10 cellular contexts compared by ENCODE assay signal in the genomic region with DNA sequence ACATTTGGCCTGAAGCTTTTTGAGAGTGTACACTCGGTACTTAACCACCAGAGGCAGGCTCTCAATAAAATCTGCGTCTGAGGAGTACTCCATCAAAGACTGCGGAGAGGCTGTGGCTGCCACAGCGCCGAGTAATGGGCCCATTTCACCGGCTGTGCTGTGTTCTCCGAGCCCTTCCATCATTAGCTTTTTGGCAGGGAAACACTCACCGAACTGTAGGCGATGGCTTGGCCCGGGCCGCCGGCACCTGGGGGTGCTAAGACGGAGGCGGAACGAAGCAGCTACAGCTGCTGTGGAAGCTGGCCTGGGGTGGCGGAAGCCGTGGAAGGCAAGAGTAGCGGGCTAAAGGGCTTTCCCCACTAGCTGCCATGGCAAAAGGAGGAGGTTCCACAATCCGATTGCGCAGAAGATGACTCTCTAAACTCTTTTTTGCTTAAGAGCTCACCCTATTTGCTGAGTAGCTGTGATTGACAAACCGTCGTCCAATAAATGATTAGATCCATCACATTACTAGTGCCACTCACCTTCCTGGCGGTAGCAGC. TPM values are rescaled to one million over a fixed set of nuclear protein-coding genes. Genes with fewer than 3 reads are reported as not detected.
DNase-seq lines count a peak whose midpoint lies in the region; ATAC-seq lines count a peak whose summit lies in the region.
"Had no signal": no experiment of that assay in that cellular context is flagged by ENCODE, and none has a peak within 500 bp of the region (broad histone marks: within the 10 kb centered on the region; RNA-seq: fewer than 3 reads in every experiment).

No MANE protein-coding gene starts in this region.

- ATAC-seq in stimulated activated naive CD8-positive, alpha-beta T cell treated with anti-CD3 and anti-CD28 coated beads, Interleukin-15, amount 100 ng/mL, for 72 hours: peak; percentile 63
- ATAC-seq in GM18867 (IDR thresholded peaks at IDR 0.05; ENCODE audit: unreplicated experiment): no peak
- ATAC-seq: foreskin keratinocyte had no signal

- no peak overlapping the region for H3K27ac ChIP-seq in effector memory CD4-positive, alpha-beta T cell (ENCODE audit: insufficient read depth, low read length, poor library complexity, severe bottlenecking)
- H3K27ac ChIP-seq: foreskin keratinocyte had no signal

- no peaks in the 10 kb centered on the region for H3K36me3 ChIP-seq in effector memory CD4-positive, alpha-beta T cell (ENCODE audit: control insufficient read depth, insufficient read depth, low read length)

- CTCF ChIA-PET in activated naive CD4-positive, alpha-beta T cell treated with anti-CD3 and anti-CD28 coated beads for 36 hours (lab: Charles Lee): no interaction called here
- CTCF ChIA-PET in activated naive CD4-positive, alpha-beta T cell treated with anti-CD3 and anti-CD28 coated beads, Interleukin-2, amount 10 ng/mL, durations not matched to agents 7 days and 5 days (lab: Charles Lee): no interaction called here

- DNase-seq in activated naive CD4-positive, alpha-beta T cell treated with anti-CD3 and anti-CD28 coated beads for 36 hours: peak; percentile 6
- DNase-seq in activated naive CD4-positive, alpha-beta T cell treated with anti-CD3 and anti-CD28 coated beads, Interleukin-2, amount 10 ng/mL, durations not matched to agents 7 days and 5 days: no peak
- peak; percentile 1 to 2 for DNase-seq in activated CD4-positive, alpha-beta T cell treated with anti-CD3 and anti-CD28 coated beads, Interleukin-2, amount 50 U/mL, for 48 hours
- DNase-seq in stimulated activated naive CD8-positive, alpha-beta T cell treated with anti-CD3 and anti-CD28 coated beads, Interleukin-15, amount 100 ng/mL, for 72 hours: peak; percentile 5 to 10
- no peak for DNase-seq in effector memory CD4-positive, alpha-beta T cell
- no peak for DNase-seq in SKM-1 treated with dmso at 0.1 percent for 144 hours (lab: John Stamatoyannopoulos, UW; ENCODE audit: unreplicated experiment)

- no peaks in the 10 kb centered on the region for H3K36me3 Mint-ChIP-seq in activated naive CD4-positive, alpha-beta T cell treated with anti-CD3 and anti-CD28 coated beads for 36 hours (ENCODE audit: low read depth)
- no peaks in the 10 kb centered on the region for H3K36me3 Mint-ChIP-seq in activated naive CD4-positive, alpha-beta T cell treated with anti-CD3 and anti-CD28 coated beads, Interleukin-2, amount 10 ng/mL, durations not matched to agents 7 days and 5 days

- H3K4me1 Mint-ChIP-seq in activated naive CD4-positive, alpha-beta T cell treated with anti-CD3 and anti-CD28 coated beads for 36 hours (ENCODE audit: low read depth): no peaks in the 10 kb centered on the region
- H3K4me1 Mint-ChIP-seq in activated naive CD4-positive, alpha-beta T cell treated with anti-CD3 and anti-CD28 coated beads, Interleukin-2, amount 10 ng/mL, durations not matched to agents 7 days and 5 days: no peaks in the 10 kb centered on the region
- no peaks in the 10 kb centered on the region for H3K4me1 Mint-ChIP-seq in stimulated activated naive CD8-positive, alpha-beta T cell treated with anti-CD3 and anti-CD28 coated beads, Interleukin-15, amount 100 ng/mL, for 72 hours

- H3K27me3 ChIP-seq in effector memory CD4-positive, alpha-beta T cell (replicated peaks; ENCODE audit: control insufficient read depth, insufficient read depth, low read length, poor library complexity, severe bottlenecking): no peaks in the 10 kb centered on the region
- H3K27me3 ChIP-seq: foreskin keratinocyte had no signal

- intact Hi-C loops in activated naive CD4-positive, alpha-beta T cell treated with anti-CD3 and anti-CD28 coated beads for 36 hours (cut with micrococcal nuclease): no loop called here

- H3K27me3 Mint-ChIP-seq in activated naive CD4-positive, alpha-beta T cell treated with anti-CD3 and anti-CD28 coated beads for 36 hours (ENCODE audit: low read depth): peaks cover 5% of the 10 kb centered on the region
- no peaks in the 10 kb centered on the region for H3K27me3 Mint-ChIP-seq in activated naive CD4-positive, alpha-beta T cell treated with anti-CD3 and anti-CD28 coated beads, Interleukin-2, amount 10 ng/mL, durations not matched to agents 7 days and 5 days
- peaks cover 17% of the 10 kb centered on the region for H3K27me3 Mint-ChIP-seq in stimulated activated naive CD8-positive, alpha-beta T cell treated with anti-CD3 and anti-CD28 coated beads, Interleukin-15, amount 100 ng/mL, for 72 hours

- no peak overlapping the region for H3K27ac Mint-ChIP-seq in activated naive CD4-positive, alpha-beta T cell treated with anti-CD3 and anti-CD28 coated beads for 36 hours
- no peak overlapping the region for H3K27ac Mint-ChIP-seq in activated naive CD4-positive, alpha-beta T cell treated with anti-CD3 and anti-CD28 coated beads, Interleukin-2, amount 10 ng/mL, durations not matched to agents 7 days and 5 days
- H3K27ac Mint-ChIP-seq in stimulated activated naive CD8-positive, alpha-beta T cell treated with anti-CD3 and anti-CD28 coated beads, Interleukin-15, amount 100 ng/mL, for 72 hours: peak overlapping the region in 1 of 2 donors; percentile 61

- H3K9me3 Mint-ChIP-seq in activated naive CD4-positive, alpha-beta T cell treated with anti-CD3 and anti-CD28 coated beads for 36 hours: no peaks in the 10 kb centered on the region
- no peaks in the 10 kb centered on the region for H3K9me3 Mint-ChIP-seq in activated naive CD4-positive, alpha-beta T cell treated with anti-CD3 and anti-CD28 coated beads, Interleukin-2, amount 10 ng/mL, durations not matched to agents 7 days and 5 days
- no peaks in the 10 kb centered on the region for H3K9me3 Mint-ChIP-seq in stimulated activated naive CD8-positive, alpha-beta T cell treated with anti-CD3 and anti-CD28 coated beads, Interleukin-15, amount 100 ng/mL, for 72 hours

- H3K4me1 ChIP-seq in effector memory CD4-positive, alpha-beta T cell (ENCODE audit: control insufficient read depth, insufficient read depth, low read length, poor library complexity, severe bottlenecking): no peaks in the 10 kb centered on the region
- H3K4me1 ChIP-seq: foreskin keratinocyte had no signal

- peaks cover 9% of the 10 kb centered on the region for H3K9me3 ChIP-seq in iPS-18c (ENCODE audit: control insufficient read depth, insufficient read depth, low read length)
- H3K9me3 ChIP-seq in effector memory CD4-positive, alpha-beta T cell (ENCODE audit: control insufficient read depth, low read length): no peaks in the 10 kb centered on the region

- H3K4me3 Mint-ChIP-seq in activated naive CD4-positive, alpha-beta T cell treated with anti-CD3 and anti-CD28 coated beads for 36 hours: peak overlapping the region; percentile 40
- H3K4me3 Mint-ChIP-seq in activated naive CD4-positive, alpha-beta T cell treated with anti-CD3 and anti-CD28 coated beads, Interleukin-2, amount 10 ng/mL, durations not matched to agents 7 days and 5 days: no peak overlapping the region
- peak overlapping the region; percentile 6 to 56 for H3K4me3 Mint-ChIP-seq in stimulated activated naive CD8-positive, alpha-beta T cell treated with anti-CD3 and anti-CD28 coated beads, Interleukin-15, amount 100 ng/mL, for 72 hours

- peak overlapping the region; percentile 52 for H3K4me3 ChIP-seq in iPS-18c (ENCODE audit: insufficient read depth, low read depth, low read length)
- no peak overlapping the region for H3K4me3 ChIP-seq in effector memory CD4-positive, alpha-beta T cell (ENCODE audit: insufficient read depth, low read depth, low read length, poor library complexity, severe bottlenecking)

RNA-seq across cellular contexts. Expression of gene PABPC1L2A, which starts 48.5 kb away (rescaled TPM):
- total RNA-seq in activated naive CD4-positive, alpha-beta T cell treated with anti-CD3 and anti-CD28 coated beads for 36 hours: not detected
- total RNA-seq: foreskin keratinocyte, posterior vena cava had no signal

Comparison
In these comparisons a context has a peak if more than half of its experiments do, and no peak if none do; other contexts are left out.
1. DNase-seq: peak in activated naive CD4-positive, alpha-beta T cell treated with anti-CD3 and anti-CD28 coated beads for 36 hours (single experiment), activated CD4-positive, alpha-beta T cell treated with anti-CD3 and anti-CD28 coated beads, Interleukin-2, amount 50 U/mL, for 48 hours (2 of 2) and stimulated activated naive CD8-positive, alpha-beta T cell treated with anti-CD3 and anti-CD28 coated beads, Interleukin-15, amount 100 ng/mL, for 72 hours (2 of 2); none in activated naive CD4-positive, alpha-beta T cell treated with anti-CD3 and anti-CD28 coated beads, Interleukin-2, amount 10 ng/mL, durations not matched to agents 7 days and 5 days (single experiment), effector memory CD4-positive, alpha-beta T cell (0 of 3) and SKM-1 treated with dmso at 0.1 percent for 144 hours (single experiment).